ENCODE assay signal across 24 cellular contexts in genomic region chr19:45899919-45900589, GRCh38. TPM values are rescaled to one million over a fixed set of nuclear protein-coding genes. Genes with fewer than 3 reads are reported as not detected.
DNase-seq lines count a peak whose midpoint lies in the region; ATAC-seq and TF ChIP-seq lines count a peak whose summit lies in the region.
"Had no signal": no experiment of that assay in that cellular context is flagged by ENCODE, and none has a peak within 500 bp of the region (broad histone marks: within the 10 kb centered on the region; RNA-seq: fewer than 3 reads in every experiment).

No MANE protein-coding gene starts in this region.

- H2AFZ ChIP-seq in Loucy (ENCODE audit: low read length) = no peak overlapping the region

- H3K27me3 ChIP-seq in Loucy (ENCODE audit: insufficient read depth, low read length, poor library complexity, severe bottlenecking) (no peaks in the 10 kb centered on the region), foreskin keratinocyte (no peaks in the 10 kb centered on the region)
- H3K27me3 ChIP-seq: ascending aorta had no signal

- intact Hi-C loops in activated CD4-positive, alpha-beta T cell treated with anti-CD3 and anti-CD28 coated beads, Interleukin-2, amount 10 ng/mL, durations not matched to agents 24 days and 14 days (cut with micrococcal nuclease) = loop anchor here (5.0 kb wide), 1 partner anchor 1842 kb away; no protein-coding TSS in a partner anchor

- no peak for ATAC-seq in foreskin keratinocyte
- ATAC-seq: psoas muscle had no signal

- H3K9ac ChIP-seq in Loucy (ENCODE audit: low read depth, low read length, poor library complexity, severe bottlenecking) = no peak overlapping the region

- H3K36me3 Mint-ChIP-seq in activated CD4-positive, alpha-beta T cell treated with anti-CD3 and anti-CD28 coated beads, Interleukin-2, amount 10 ng/mL, durations not matched to agents 24 days and 14 days (ENCODE audit: low read depth) = peaks cover 28% of the 10 kb centered on the region
- peaks cover 43% of the 10 kb centered on the region for H3K36me3 Mint-ChIP-seq in brain
- peaks cover 33% of the 10 kb centered on the region for H3K36me3 Mint-ChIP-seq in nephron progenitor cell (ENCODE audit: low read depth)

- H3K4me2 ChIP-seq in Loucy (ENCODE audit: low read depth, low read length, poor library complexity, severe bottlenecking) = peak overlapping the region; percentile 85

- peaks cover 27% of the 10 kb centered on the region for H3K79me2 ChIP-seq in Loucy (ENCODE audit: insufficient read depth, low read length)

- no peak overlapping the region for H3K27ac ChIP-seq in foreskin keratinocyte
- H3K27ac ChIP-seq: ascending aorta, esophagus muscularis mucosa had no signal

- H3K27ac Mint-ChIP-seq in activated CD4-positive, alpha-beta T cell treated with anti-CD3 and anti-CD28 coated beads, Interleukin-2, amount 10 ng/mL, durations not matched to agents 24 days and 14 days = no peak overlapping the region
- H3K27ac Mint-ChIP-seq in brain (no peak overlapping the region), nephron progenitor cell (no peak overlapping the region)
- H3K27ac Mint-ChIP-seq: stimulated activated naive CD8-positive, alpha-beta T cell treated with anti-CD3 and anti-CD28 coated beads, Interleukin-15, Interleukin-2, amounts not matched to agents 100 ng/mL and 50 ng/mL, for 24 hours had no signal

- H3K9me3 Mint-ChIP-seq in activated CD4-positive, alpha-beta T cell treated with anti-CD3 and anti-CD28 coated beads, Interleukin-2, amount 10 ng/mL, durations not matched to agents 24 days and 14 days = no peaks in the 10 kb centered on the region
- H3K9me3 Mint-ChIP-seq in brain (peaks cover 0 to 8% (median 0%) of the 10 kb centered on the region in 5 experiments), nephron progenitor cell (no peaks in the 10 kb centered on the region)
- H3K9me3 Mint-ChIP-seq: dendritic cell treated with granulocyte-macrophage colony-stimulating factor and Interleukin-4, amounts not matched to agents 40 ng/mL and 50 ng/mL, for 4 days; stimulated activated naive CD8-positive, alpha-beta T cell treated with anti-CD3 and anti-CD28 coated beads, Interleukin-15, Interleukin-2, amounts not matched to agents 100 ng/mL and 50 ng/mL, for 24 hours had no signal

- no peaks in the 10 kb centered on the region for H3K9me3 ChIP-seq in Loucy (ENCODE audit: insufficient read depth, low read depth, low read length)
- H3K9me3 ChIP-seq: ascending aorta, esophagus muscularis mucosa, psoas muscle had no signal

- H3F3A ChIP-seq in Loucy (ENCODE audit: low read depth) = no peaks in the 10 kb centered on the region

- peaks cover 4% of the 10 kb centered on the region for H4K20me1 ChIP-seq in Loucy (ENCODE audit: insufficient read depth, low read length, poor library complexity, severe bottlenecking)

- H3K4me1 ChIP-seq in Loucy (ENCODE audit: insufficient read depth, low read length, poor library complexity, severe bottlenecking) = peaks cover 5% of the 10 kb centered on the region
- H3K4me1 ChIP-seq in foreskin keratinocyte = no peaks in the 10 kb centered on the region

- no peak for DNase-seq in activated CD4-positive, alpha-beta T cell treated with anti-CD3 and anti-CD28 coated beads, Interleukin-2, amount 10 ng/mL, durations not matched to agents 24 days and 14 days
- no peak for DNase-seq in activated CD4-positive, alpha-beta T cell treated with anti-CD3 and anti-CD28 coated beads, Interleukin-2, amount 50 U/mL, for 1 hour
- no peak for DNase-seq in nephron progenitor cell
- no peak for DNase-seq in middle frontal gyrus (ENCODE audit: extremely low spot score, low spot score)
- no peak for DNase-seq in foreskin keratinocyte
- no peak for DNase-seq in NCI-H2227 (lab: John Stamatoyannopoulos, UW; ENCODE audit: unreplicated experiment)
- DNase-seq: activated CD4-positive, alpha-beta T cell treated with anti-CD3 and anti-CD28 coated beads for 4 hours; activated effector memory CD4-positive, alpha-beta T cell treated with Interleukin-2 at 50 U/mL for 16 hours; GF-D8; NCI-H1092 treated with DMSO at 0.1 percent for 48 hours; NCI-H2171 treated with DMSO at 0.1 percent for 48 hours; psoas muscle; Right ventricle myocardium superior; T1000 had no signal

- no peaks in the 10 kb centered on the region for H3K9me2 ChIP-seq in Loucy (replicated peaks; ENCODE audit: low read depth, low read length)

- peaks cover 22% of the 10 kb centered on the region for H3K4me1 Mint-ChIP-seq in activated CD4-positive, alpha-beta T cell treated with anti-CD3 and anti-CD28 coated beads, Interleukin-2, amount 10 ng/mL, durations not matched to agents 24 days and 14 days
- H3K4me1 Mint-ChIP-seq in brain (peaks cover 24% of the 10 kb centered on the region), nephron progenitor cell (peaks cover 10% of the 10 kb centered on the region)

- H3K4me3 ChIP-seq in Loucy (ENCODE audit: low read length, poor library complexity, severe bottlenecking) = peak overlapping the region; percentile 99

- TF ChIP-seq CTCF in Loucy (conservative IDR thresholded peaks at IDR 0.05; ENCODE audit: low read length) (no peak), brain (conservative IDR thresholded peaks at IDR 0.05) (no peak), nephron progenitor cell (IDR thresholded peaks at IDR 0.05) (no peak), foreskin keratinocyte (conservative IDR thresholded peaks at IDR 0.05) (no peak)

- H3K4me3 Mint-ChIP-seq in activated CD4-positive, alpha-beta T cell treated with anti-CD3 and anti-CD28 coated beads, Interleukin-2, amount 10 ng/mL, durations not matched to agents 24 days and 14 days = peak overlapping the region; percentile 3
- H3K4me3 Mint-ChIP-seq in brain (peak overlapping the region; percentile 40 to 82 (median 79)), nephron progenitor cell (peak overlapping the region; percentile 26)
- H3K4me3 Mint-ChIP-seq: dendritic cell treated with granulocyte-macrophage colony-stimulating factor and Interleukin-4, amounts not matched to agents 40 ng/mL and 50 ng/mL, for 4 days had no signal

- peaks cover 2% of the 10 kb centered on the region for H3K27me3 Mint-ChIP-seq in activated CD4-positive, alpha-beta T cell treated with anti-CD3 and anti-CD28 coated beads, Interleukin-2, amount 10 ng/mL, durations not matched to agents 24 days and 14 days
- peaks cover 11% of the 10 kb centered on the region for H3K27me3 Mint-ChIP-seq in brain
- H3K27me3 Mint-ChIP-seq in nephron progenitor cell (ENCODE audit: low read depth, poor library complexity) = peaks cover 34% of the 10 kb centered on the region
- H3K27me3 Mint-ChIP-seq: stimulated activated naive CD8-positive, alpha-beta T cell treated with anti-CD3 and anti-CD28 coated beads, Interleukin-15, Interleukin-2, amounts not matched to agents 100 ng/mL and 50 ng/mL, for 24 hours had no signal

- H3K36me3 ChIP-seq in Loucy (ENCODE audit: insufficient read depth, low read length) = no peaks in the 10 kb centered on the region; the same call in 1 of the 2 replicates

RNA-seq across cellular contexts. Expression of gene MYPOP, which starts 2.4 kb away (rescaled TPM):
- total RNA-seq in activated CD4-positive, alpha-beta T cell treated with anti-CD3 and anti-CD28 coated beads, Interleukin-2, amount 10 ng/mL, durations not matched to agents 24 days and 14 days = 5.5 and 5.9 TPM in 2 replicates
- 14.1 TPM for polyA plus RNA-seq in brain (ENCODE audit: insufficient read depth, low read depth, low replicate concordance)
- total RNA-seq in foreskin keratinocyte = 3.6 and 4.4 TPM in 2 replicates
- polyA plus RNA-seq in foreskin keratinocyte = 7.1 and 8.1 TPM in 2 replicates

RNA-seq across cellular contexts. Expression of gene IRF2BP1, which starts 14.1 kb away (rescaled TPM):
- 18.5 and 18.9 TPM in 2 replicates for total RNA-seq in activated CD4-positive, alpha-beta T cell treated with anti-CD3 and anti-CD28 coated beads, Interleukin-2, amount 10 ng/mL, durations not matched to agents 24 days and 14 days
- polyA plus RNA-seq in brain (ENCODE audit: insufficient read depth, low read depth, low replicate concordance) (33.3 TPM), foreskin keratinocyte (10.9 and 11.7 TPM in 2 replicates)
- 11.2 and 12.9 TPM in 2 replicates for total RNA-seq in foreskin keratinocyte

RNA-seq across cellular contexts. Expression of gene NANOS2, which starts 14.5 kb away (rescaled TPM):
- not detected in 2 replicates for total RNA-seq in activated CD4-positive, alpha-beta T cell treated with anti-CD3 and anti-CD28 coated beads, Interleukin-2, amount 10 ng/mL, durations not matched to agents 24 days and 14 days
- not detected for polyA plus RNA-seq in brain (ENCODE audit: insufficient read depth, low read depth, low replicate concordance)
- total RNA-seq in foreskin keratinocyte = not detected in 2 replicates
- polyA plus RNA-seq in foreskin keratinocyte = not detected in 2 replicates
- total RNA-seq: A172, ascending aorta, esophagus muscularis mucosa, kidney epithelial cell, mucosa of gallbladder, psoas muscle, Right ventricle myocardium superior, ureter had no signal
- polyA plus RNA-seq: psoas muscle had no signal

RNA-seq across cellular contexts. Expression of gene FOXA3, which starts 35.9 kb away (rescaled TPM):
- total RNA-seq in activated CD4-positive, alpha-beta T cell treated with anti-CD3 and anti-CD28 coated beads, Interleukin-2, amount 10 ng/mL, durations not matched to agents 24 days and 14 days = 0.23 TPM in 1 of 2 replicates, not detected in the other
- polyA plus RNA-seq in brain (ENCODE audit: insufficient read depth, low read depth, low replicate concordance) (not detected), foreskin keratinocyte (0.02 and 0.10 TPM in 2 replicates)
- total RNA-seq in foreskin keratinocyte = 0.04 TPM in 1 of 2 replicates, not detected in the other
- total RNA-seq: A172, ascending aorta, esophagus muscularis mucosa, psoas muscle, Right ventricle myocardium superior, ureter had no signal

RNA-seq across cellular contexts. Expression of gene SYMPK, which starts 37.1 kb away (rescaled TPM):
- 124 and 131 TPM in 2 replicates for total RNA-seq in activated CD4-positive, alpha-beta T cell treated with anti-CD3 and anti-CD28 coated beads, Interleukin-2, amount 10 ng/mL, durations not matched to agents 24 days and 14 days
- polyA plus RNA-seq in brain (ENCODE audit: insufficient read depth, low read depth, low replicate concordance) (71.2 TPM), foreskin keratinocyte (54.8 and 55.6 TPM in 2 replicates)
- 45.7 and 46.9 TPM in 2 replicates for total RNA-seq in foreskin keratinocyte

Comparison
In these comparisons a context has a peak if more than half of its experiments do, and no peak if none do; other contexts are left out.
1. H3K4me3 Mint-ChIP-seq: peak in every context shown above with its lines; median percentile 79 in brain; 26 in nephron progenitor cell; 3 in activated CD4-positive, alpha-beta T cell treated with anti-CD3 and anti-CD28 coated beads, Interleukin-2, amount 10 ng/mL, durations not matched to agents 24 days and 14 days.